ENCODE assay signal across 11 cellular contexts in the genomic region with DNA sequence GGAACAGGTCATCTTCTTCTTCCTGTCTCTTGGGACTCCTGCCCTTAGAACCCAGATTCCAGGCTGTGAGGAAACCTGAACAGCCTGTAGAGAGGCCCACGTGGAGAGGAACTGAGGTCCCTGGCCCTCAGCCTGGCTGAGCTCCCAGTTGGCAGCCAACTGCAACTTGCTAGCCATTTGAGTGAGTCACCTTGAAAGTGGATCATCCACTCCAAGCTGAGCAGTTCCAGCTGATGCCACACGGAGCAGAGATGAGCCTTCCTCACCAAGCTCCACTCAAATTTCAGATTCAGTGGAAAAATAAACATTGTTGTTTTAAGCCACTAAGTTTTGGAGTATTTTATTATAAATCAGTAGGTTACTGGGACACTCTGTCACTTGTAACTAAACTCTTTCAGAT.
DNase-seq lines count a peak whose midpoint lies in the region; ATAC-seq and TF ChIP-seq lines count a peak whose summit lies in the region.
"Had no signal": no experiment of that assay in that cellular context is flagged by ENCODE, and none has a peak within 500 bp of the region (broad histone marks: within the 10 kb centered on the region; RNA-seq: fewer than 3 reads in every experiment).

No MANE protein-coding gene starts in this region.

- no peak overlapping the region for H3K9ac ChIP-seq in PC-3 (ENCODE audit: low read length)
- H3K9ac ChIP-seq: BLaER1 treated with 17β-estradiol and CSF1 and Interleukin-3, amounts not matched to agents 10 nM and 100 nM had no signal

- H3K4me1 Mint-ChIP-seq in progenitor cell of endocrine pancreas (ENCODE audit: low read depth): no peaks in the 10 kb centered on the region
- H3K4me1 Mint-ChIP-seq: naive B cell had no signal

- POLR2A ChIA-PET in PC-3 (lab: Charles Lee; ENCODE audit: unreplicated experiment): interaction anchor here (0.6 kb wide), 1 partner anchor 405 kb away, joined by 3 read pairs; no protein-coding TSS in a partner anchor

- H3K27ac Mint-ChIP-seq in progenitor cell of endocrine pancreas: no peak overlapping the region
- H3K27ac Mint-ChIP-seq: T-helper 1 cell treated with Interleukin-12 subunit alpha and Interleukin-12 subunit beta and Interleukin-4 antibody, amounts not matched to agents 30 μg/mL and 1 μg/mL, for 36 hours had no signal

- H3K36me3 Mint-ChIP-seq in progenitor cell of endocrine pancreas (ENCODE audit: insufficient read depth): no peaks in the 10 kb centered on the region

- peaks cover 8% of the 10 kb centered on the region for H3K9me3 Mint-ChIP-seq in progenitor cell of endocrine pancreas (ENCODE audit: low read depth)
- H3K9me3 Mint-ChIP-seq: T-helper 1 cell treated with Interleukin-12 subunit alpha and Interleukin-12 subunit beta and Interleukin-4 antibody, amounts not matched to agents 30 μg/mL and 1 μg/mL, for 36 hours had no signal

- H3K9me3 ChIP-seq in PC-3 (ENCODE audit: low read length): no peaks in the 10 kb centered on the region

- H3K9me2 ChIP-seq in PC-3 (replicated peaks; ENCODE audit: low read length): no peaks in the 10 kb centered on the region

- no peaks in the 10 kb centered on the region for H4K20me1 ChIP-seq in PC-3 (ENCODE audit: low read length)
- H4K20me1 ChIP-seq: BLaER1 treated with 17β-estradiol and CSF1 and Interleukin-3, amounts not matched to agents 10 nM and 100 nM had no signal

- BruUV-seq in PC-3 (replicated peaks; lab: Mats Ljungman, UMichigan): no TSS peak

- no peak overlapping the region for H2AFZ ChIP-seq in PC-3 (ENCODE audit: low read length)

- H3K4me2 ChIP-seq in PC-3 (ENCODE audit: low read length): no peak overlapping the region; the same call in 1 of the 2 replicates
- H3K4me2 ChIP-seq: BLaER1 treated with 17β-estradiol and CSF1 and Interleukin-3, amounts not matched to agents 10 nM and 100 nM had no signal

- peak; percentile 88 for ATAC-seq in PC-3

- intact Hi-C loops in PC-3 (cut with micrococcal nuclease): no loop called here

- no peaks in the 10 kb centered on the region for H3K36me3 ChIP-seq in PC-3 (ENCODE audit: low read depth, low read length)
- H3K36me3 ChIP-seq: BLaER1 treated with 17β-estradiol and CSF1 and Interleukin-3, amounts not matched to agents 10 nM and 100 nM had no signal

- peaks cover 7% of the 10 kb centered on the region for H3K27me3 Mint-ChIP-seq in progenitor cell of endocrine pancreas

- H3K4me3 ChIP-seq in PC-3 (ENCODE audit: low read length) (no peak overlapping the region), fibroblast of mammary gland (ENCODE audit: control insufficient read depth, low read depth, low read length) (no peak overlapping the region)
- H3K4me3 ChIP-seq: BLaER1 treated with 17β-estradiol and CSF1 and Interleukin-3, amounts not matched to agents 10 nM and 100 nM had no signal

- CTCF ChIA-PET in PC-3 (lab: Charles Lee): no interaction called here

- DNase-seq in NCI-H2227 (lab: John Stamatoyannopoulos, UW; ENCODE audit: unreplicated experiment) (peak; percentile 13), NCI-H2227 treated with DMSO at 0.1 percent for 48 hours (lab: John Stamatoyannopoulos, UW) (no peak), PC-3 (peak; percentile 87), fibroblast of mammary gland (ENCODE audit: low read depth) (peak; percentile 91), progenitor cell of endocrine pancreas (ENCODE audit: low spot score, unreplicated experiment) (no peak), NOMO-1 (lab: John Stamatoyannopoulos, UW; ENCODE audit: unreplicated experiment in 2 of 2) (no peak), KG1 (lab: John Stamatoyannopoulos, UW) (no peak)
- DNase-seq in activated CD8-positive, alpha-beta memory T cell treated with anti-CD3 and anti-CD28 coated beads, Interleukin-2, amount 50 U/mL, for 48 hours: no peak
- DNase-seq: naive B cell had no signal

- no peak overlapping the region for H3K4me3 Mint-ChIP-seq in progenitor cell of endocrine pancreas (ENCODE audit: low read depth)
- H3K4me3 Mint-ChIP-seq: naive B cell; T-helper 1 cell treated with Interleukin-12 subunit alpha and Interleukin-12 subunit beta and Interleukin-4 antibody, amounts not matched to agents 30 μg/mL and 1 μg/mL, for 36 hours had no signal

- H3F3A ChIP-seq in PC-3 (ENCODE audit: low read length, unreplicated experiment): no peaks in the 10 kb centered on the region

- peaks cover 8% of the 10 kb centered on the region; the same call in 1 of the 2 replicates for H3K4me1 ChIP-seq in PC-3 (ENCODE audit: insufficient read depth, low read length)
- H3K4me1 ChIP-seq: BLaER1 treated with 17β-estradiol and CSF1 and Interleukin-3, amounts not matched to agents 10 nM and 100 nM had no signal

- H3K27ac ChIP-seq in PC-3 (ENCODE audit: low read length): no peak overlapping the region
- H3K27ac ChIP-seq: BLaER1 treated with 17β-estradiol and CSF1 and Interleukin-3, amounts not matched to agents 10 nM and 100 nM had no signal

- TF ChIP-seq CTCF in PC-3 (conservative IDR thresholded peaks at IDR 0.05; ENCODE audit: low read depth, low read length): peak; percentile 51
- TF ChIP-seq CTCF in fibroblast of mammary gland (conservative IDR thresholded peaks at IDR 0.05; ENCODE audit: control insufficient read depth, insufficient read depth, low read depth, low read length): peak; percentile 69
- TF ChIP-seq CTCF in progenitor cell of endocrine pancreas (IDR thresholded peaks at IDR 0.05; ENCODE audit: unreplicated experiment): peak; percentile 26

- H3K79me2 ChIP-seq in PC-3 (ENCODE audit: low read length): no peaks in the 10 kb centered on the region

- H3K27me3 ChIP-seq in PC-3 (ENCODE audit: low read length): no peaks in the 10 kb centered on the region
- H3K27me3 ChIP-seq: BLaER1 treated with 17β-estradiol and CSF1 and Interleukin-3, amounts not matched to agents 10 nM and 100 nM had no signal

Comparison
In these comparisons a context has a peak if more than half of its experiments do, and no peak if none do; other contexts are left out.
1. DNase-seq: peak in NCI-H2227 (single experiment), PC-3 (single experiment) and fibroblast of mammary gland (single experiment); none in NCI-H2227 treated with DMSO at 0.1 percent for 48 hours (single experiment), progenitor cell of endocrine pancreas (single experiment), NOMO-1 (0 of 2), KG1 (single experiment) and activated CD8-positive, alpha-beta memory T cell treated with anti-CD3 and anti-CD28 coated beads, Interleukin-2, amount 50 U/mL, for 48 hours (single experiment).
2. Peak in every context shown above with its lines, with median percentiles within 50 percentile points of each other: CTCF ChIP-seq.